1 cellular context compared by ENCODE assay signal in genomic region chr1:92937731-92938130, GRCh38.
TF ChIP-seq lines count a peak whose summit lies in the region.

No MANE protein-coding gene starts in this region.

TF ChIP-seq in HepG2, 621 proteins besides CTCF, POLR2A, EP300 and RAD21:
- TF ChIP-seq SMYD3 (CRISPR knock-in tag; IDR thresholded peaks at IDR 0.05) (no peak), ZSCAN9 (CRISPR knock-in tag; IDR thresholded peaks at IDR 0.05; ENCODE audit: borderline replicate concordance) (no peak), CBX1 (IDR thresholded peaks at IDR 0.05; ENCODE audit: low read depth) (no peak), NFYC (CRISPR knock-in tag; IDR thresholded peaks at IDR 0.05) (no peak), PHF21A (CRISPR knock-in tag; IDR thresholded peaks at IDR 0.05) (no peak)
